In the genomic region with DNA sequence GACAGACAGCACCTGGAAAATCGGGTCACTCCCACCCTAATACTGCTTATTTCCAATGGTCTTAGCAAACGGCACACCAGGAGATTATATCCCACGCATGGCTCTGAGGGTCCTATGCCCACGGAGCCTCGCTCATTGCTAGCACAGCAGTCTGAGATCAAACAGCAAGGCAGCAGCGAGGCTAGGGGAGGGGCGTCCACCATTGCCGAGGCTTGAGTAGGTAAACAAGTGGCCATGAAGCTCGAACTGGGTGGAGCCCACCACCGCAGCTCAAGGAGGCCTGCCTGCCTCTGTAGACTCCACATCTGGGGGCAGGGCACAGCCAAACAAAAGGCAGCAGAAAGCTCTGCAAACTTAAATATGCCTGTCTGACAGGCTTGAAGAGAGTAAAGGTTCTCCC, we compare ENCODE assay signal across 4 cellular contexts. TPM values are rescaled to one million over a fixed set of nuclear protein-coding genes. Genes with fewer than 3 reads are reported as not detected.
DNase-seq lines count a peak whose midpoint lies in the region; ATAC-seq, FAIRE-seq and TF ChIP-seq lines count a peak whose summit lies in the region.
"Not testable (repeated sequence)": the region's sequence is repeated elsewhere in the genome, so short reads cannot be mapped to it uniquely, and the experiment has no call there.

No MANE protein-coding gene starts in this region.

- H3K9ac ChIP-seq in kidney (ENCODE audit: low read length in 2 of 2); mesenchymal stem cell (ENCODE audit: low read length): not testable (repeated sequence)

- H4K8ac ChIP-seq in mesenchymal stem cell (ENCODE audit: low read length), result not testable (repeated sequence)

- not testable (repeated sequence) for H4K91ac ChIP-seq in mesenchymal stem cell (ENCODE audit: low read length)

- not testable (repeated sequence) for H2BK12ac ChIP-seq in mesenchymal stem cell (ENCODE audit: low read length in 2 of 2)

- DNase-seq in chondrocyte (ENCODE audit: low spot score), result peak; percentile 63
- DNase-seq in right cardiac atrium, result peak in 2 of 3 donors; percentile 19 to 22
- DNase-seq in kidney, result peak; percentile 28
- DNase-seq in mesenchymal stem cell, result not testable (repeated sequence)

- H3K4me3 ChIP-seq in right cardiac atrium (ENCODE audit: low read length); kidney (ENCODE audit: low read length in 2 of 2); mesenchymal stem cell (ENCODE audit: insufficient read depth in 1 of 2, low read depth in 1 of 2, low read length in 2 of 2): not testable (repeated sequence)

- not testable (repeated sequence) for H3K36me3 Mint-ChIP-seq in chondrocyte (ENCODE audit: low read depth)

- H3K79me1 ChIP-seq in mesenchymal stem cell (replicated peaks; ENCODE audit: low read length, poor library complexity, severe bottlenecking), result not testable (repeated sequence)

- not testable (repeated sequence) for H3K4me3 Mint-ChIP-seq in chondrocyte (ENCODE audit: unreplicated experiment)

- intact Hi-C loops in right cardiac atrium (cut with DNase I); kidney (cut with DNase I): not testable (repeated sequence)

- not testable (repeated sequence) for H3K9me3 ChIP-seq in right cardiac atrium (ENCODE audit: control insufficient read depth, low read length); kidney (ENCODE audit: control insufficient read depth in 1 of 2, low read length in 2 of 2); mesenchymal stem cell (ENCODE audit: control insufficient read depth, low read length)

- H3K4ac ChIP-seq in mesenchymal stem cell (ENCODE audit: low read depth in 1 of 2, low read length in 2 of 2), result not testable (repeated sequence)

- H3K9me3 Mint-ChIP-seq in chondrocyte (ENCODE audit: low read depth), result not testable (repeated sequence)

- not testable (repeated sequence) for H2BK120ac ChIP-seq in mesenchymal stem cell (ENCODE audit: low read depth, low read length)

- not testable (repeated sequence) for H3K4me1 Mint-ChIP-seq in chondrocyte (ENCODE audit: low read depth)

- not testable (repeated sequence) for H3K27ac ChIP-seq in right cardiac atrium (ENCODE audit: low read length); kidney (ENCODE audit: low read depth in 2 of 2, low read length in 2 of 2); mesenchymal stem cell (ENCODE audit: low read length, poor library complexity, severe bottlenecking)

- H3K4me1 ChIP-seq in right cardiac atrium (ENCODE audit: control insufficient read depth, insufficient read depth, low read length); kidney (ENCODE audit: control insufficient read depth in 1 of 2, insufficient read depth in 1 of 2, low read depth in 1 of 2, low read length in 2 of 2); mesenchymal stem cell (ENCODE audit: control insufficient read depth, insufficient read depth, low read depth, low read length): not testable (repeated sequence)

- not testable (repeated sequence) for H3K27ac Mint-ChIP-seq in chondrocyte (ENCODE audit: unreplicated experiment)

- FAIRE-seq in kidney (lab: Jason Lieb, UNC), result not testable (repeated sequence)

- H3K27me3 ChIP-seq in right cardiac atrium (ENCODE audit: control insufficient read depth, insufficient read depth); mesenchymal stem cell (ENCODE audit: control insufficient read depth in 1 of 2, insufficient read depth in 1 of 2, low read length in 2 of 2): not testable (repeated sequence)

- not testable (repeated sequence) for ATAC-seq in right cardiac atrium

- not testable (repeated sequence) for H2BK15ac ChIP-seq in mesenchymal stem cell (ENCODE audit: low read depth, poor library complexity, severe bottlenecking)

- H3K18ac ChIP-seq in mesenchymal stem cell (ENCODE audit: low read depth in 1 of 2, low read length in 2 of 2), result not testable (repeated sequence)

- H3K27me3 Mint-ChIP-seq in chondrocyte (ENCODE audit: low read depth), result not testable (repeated sequence)

- not testable (repeated sequence) for H3K36me3 ChIP-seq in kidney (ENCODE audit: control insufficient read depth in 1 of 2, insufficient read depth in 2 of 2, low read length in 2 of 2); mesenchymal stem cell (ENCODE audit: control insufficient read depth in 1 of 2, insufficient read depth in 2 of 2, low read depth in 1 of 2, low read length in 2 of 2)

- H3K23ac ChIP-seq in mesenchymal stem cell (ENCODE audit: low read length in 2 of 2), result not testable (repeated sequence)

- not testable (repeated sequence) for H2BK5ac ChIP-seq in mesenchymal stem cell (ENCODE audit: low read depth, low read length, poor library complexity, severe bottlenecking)

- peak overlapping the region; percentile 51 for H2AK5ac ChIP-seq in mesenchymal stem cell (ENCODE audit: low read length, severe bottlenecking)

- WGBS in right cardiac atrium, result 97% methylated on average over 10 of the region's 10 CpGs
- 99% methylated on average over 10 of the region's 10 CpGs for WGBS in mesenchymal stem cell

- not testable (repeated sequence) for TF ChIP-seq CTCF in chondrocyte (IDR thresholded peaks at IDR 0.05); kidney (IDR thresholded peaks at IDR 0.05; ENCODE audit: borderline replicate concordance, extremely low read depth, insufficient read depth)

- H3K4me2 ChIP-seq in mesenchymal stem cell (ENCODE audit: low read length, poor library complexity, severe bottlenecking), result not testable (repeated sequence)

- H3K14ac ChIP-seq in mesenchymal stem cell (ENCODE audit: low read length in 2 of 2), result not testable (repeated sequence)

- H2AFZ ChIP-seq in mesenchymal stem cell (ENCODE audit: low read depth, low read length), result not testable (repeated sequence)

RNA-seq across cellular contexts. Expression of gene FAM185A, which starts 32.1 kb away (rescaled TPM):
- total RNA-seq in chondrocyte, result 5.6 to 7.5 TPM (median 5.8 TPM) in 3 replicates
- 1 to 10 TPM; 5.6 to 7.5 (median 6.6) TPM for total RNA-seq in right cardiac atrium
- 4.2 TPM for polyA plus RNA-seq in right cardiac atrium
- total RNA-seq in kidney, result 10.4 TPM
- 6.5 TPM for polyA plus RNA-seq in kidney (ENCODE audit: insufficient read depth, low read depth, low replicate concordance)
- polyA plus RNA-seq in mesenchymal stem cell (2013, experiment 1 of 2), result 2.0 TPM
- polyA plus RNA-seq in mesenchymal stem cell (2013, experiment 2 of 2), result 2.1 TPM
